1 cellular context compared by ENCODE assay signal in genomic region chr1:189657131-189657530, GRCh38.
TF ChIP-seq lines count a peak whose summit lies in the region.

No MANE protein-coding gene starts in this region.

TF ChIP-seq in HCT116, 20 proteins besides CTCF, POLR2A, EP300 and RAD21 (continued from another document):
- TF ChIP-seq REST (IDR thresholded peaks at IDR 0.05; ENCODE audit: low read depth) (no peak), ELF1 (IDR thresholded peaks at IDR 0.05; ENCODE audit: borderline replicate concordance, low read depth) (no peak), CEBPB (IDR thresholded peaks at IDR 0.05; ENCODE audit: low read depth) (no peak), CBX3 (IDR thresholded peaks at IDR 0.05; ENCODE audit: low read depth) (no peak), ZBTB33 (IDR thresholded peaks at IDR 0.05; ENCODE audit: extremely low read depth, insufficient replicate concordance, low read length) (no peak), ATF3 (IDR thresholded peaks at IDR 0.05) (no peak), YY1 (IDR thresholded peaks at IDR 0.05; ENCODE audit: extremely low read depth, insufficient replicate concordance, low read depth, low read length) (no peak)
